ENCODE assay signal across 27 cellular contexts in the genomic region with DNA sequence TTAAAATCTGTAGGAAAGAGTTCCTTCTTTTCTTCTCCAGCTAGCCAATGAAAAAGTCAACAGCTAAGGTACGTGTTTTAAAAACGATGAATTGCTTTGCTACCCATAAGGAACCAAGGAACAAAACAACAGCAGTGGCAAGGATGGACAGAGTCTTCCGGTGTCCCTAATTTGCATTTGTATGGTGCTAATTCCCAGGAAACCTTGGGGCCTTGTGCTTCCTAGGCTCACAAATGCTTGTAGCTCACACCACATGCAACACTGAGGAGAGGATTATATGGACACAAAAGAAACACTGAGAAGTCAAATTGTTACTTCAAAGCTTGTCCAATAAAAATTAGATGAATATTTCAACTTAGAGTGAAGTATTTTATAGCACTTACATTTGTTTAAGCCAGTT. TPM values are rescaled to one million over a fixed set of nuclear protein-coding genes. Genes with fewer than 3 reads are reported as not detected.
DNase-seq lines count a peak whose midpoint lies in the region; ATAC-seq and TF ChIP-seq lines count a peak whose summit lies in the region.
"Had no signal": no experiment of that assay in that cellular context is flagged by ENCODE, and none has a peak within 500 bp of the region (broad histone marks: within the 10 kb centered on the region; RNA-seq: fewer than 3 reads in every experiment).

No MANE protein-coding gene starts in this region.

- peaks cover 0 to 20% (median 13%) of the 10 kb centered on the region in 4 donors for H3K4me1 ChIP-seq in tibial artery
- H3K4me1 ChIP-seq: breast epithelium had no signal

- H3K36me3 ChIP-seq in tibial artery = no peaks in the 10 kb centered on the region
- H3K36me3 ChIP-seq: breast epithelium, sigmoid colon, transverse colon had no signal

- intact Hi-C loops in tibial artery (cut with DNase I; ENCODE audit: low total_unique reads) = no loop called here

- no peak overlapping the region for H3K27ac ChIP-seq in tibial artery
- H3K27ac ChIP-seq: breast epithelium, GM23248, sigmoid colon, SK-N-MC, transverse colon had no signal

- TF ChIP-seq CTCF in tibial artery (IDR thresholded peaks at IDR 0.05) = no peak

- no peaks in the 10 kb centered on the region for H3K9me3 ChIP-seq in tibial artery
- H3K9me3 ChIP-seq: breast epithelium, sigmoid colon, transverse colon had no signal

- peaks cover 4 to 39% of the 10 kb centered on the region in 2 donors for H3K27me3 ChIP-seq in tibial artery

- DNase-seq in NCI-H82 (lab: John Stamatoyannopoulos, UW) (peak; percentile 29), NCI-H82 treated with DMSO at 0.1 percent for 48 hours (lab: John Stamatoyannopoulos, UW; ENCODE audit: unreplicated experiment) (no peak), NCI-H69 (lab: John Stamatoyannopoulos, UW) (peak; percentile 34), iPS DF 4.7 (ENCODE audit: extremely low read depth, low spot score) (peak; percentile 76), ureter (ENCODE audit: low spot score) (no peak), tibial artery (no peak)
- no peak for DNase-seq in activated T-cell treated with anti-CD3 and anti-CD28 coated beads, Interleukin-2, amount 50 U/mL, for 1 hour
- DNase-seq: 8988T; activated CD4-positive, alpha-beta T cell treated with anti-CD3 and anti-CD28 coated beads for 1 hour; activated CD8-positive, alpha-beta memory T cell treated with anti-CD3 and anti-CD28 coated beads for 24 hours; activated naive CD4-positive, alpha-beta T cell treated with anti-CD3 and anti-CD28 coated beads, Interleukin-2, amount 10 ng/mL, durations not matched to agents 7 days and 5 days; activated T-cell treated with anti-CD3 and anti-CD28 coated beads, Interleukin-2, amount 50 U/mL, for 72 hours; amniotic stem cell; CD4-positive, alpha-beta T cell; DMS 273 treated with DMSO at 0.1 percent for 48 hours; effector CD8-positive, alpha-beta T cell; foreskin melanocyte; GM23248; NCI-H1694; NCI-H510A; nephron progenitor cell; sigmoid colon; transverse colon had no signal

- no peak for ATAC-seq in HG02571 (IDR thresholded peaks at IDR 0.05; ENCODE audit: unreplicated experiment)
- ATAC-seq: activated T-cell treated with anti-CD3 and anti-CD28 coated beads, Interleukin-2, amount 50 U/mL, for 72 hours; esophagus mucosa had no signal

- no peak overlapping the region for H3K4me3 ChIP-seq in tibial artery
- H3K4me3 ChIP-seq: breast epithelium, GM23248, sigmoid colon, SK-N-MC, transverse colon had no signal

RNA-seq across cellular contexts. Expression of a gene that starts 1.8 kb away (rescaled TPM):
- 1.8 TPM for total RNA-seq in ureter
- total RNA-seq: CD4-positive, alpha-beta T cell had no signal

Comparison
In these comparisons a context has a peak if more than half of its experiments do, and no peak if none do; other contexts are left out.
1. DNase-seq: peak in NCI-H82 (single experiment), NCI-H69 (single experiment) and iPS DF 4.7 (single experiment); none in NCI-H82 treated with DMSO at 0.1 percent for 48 hours (single experiment), activated T-cell treated with anti-CD3 and anti-CD28 coated beads, Interleukin-2, amount 50 U/mL, for 1 hour (single experiment), ureter (single experiment) and tibial artery (0 of 2).